23 cellular contexts compared by ENCODE assay signal in the genomic region with DNA sequence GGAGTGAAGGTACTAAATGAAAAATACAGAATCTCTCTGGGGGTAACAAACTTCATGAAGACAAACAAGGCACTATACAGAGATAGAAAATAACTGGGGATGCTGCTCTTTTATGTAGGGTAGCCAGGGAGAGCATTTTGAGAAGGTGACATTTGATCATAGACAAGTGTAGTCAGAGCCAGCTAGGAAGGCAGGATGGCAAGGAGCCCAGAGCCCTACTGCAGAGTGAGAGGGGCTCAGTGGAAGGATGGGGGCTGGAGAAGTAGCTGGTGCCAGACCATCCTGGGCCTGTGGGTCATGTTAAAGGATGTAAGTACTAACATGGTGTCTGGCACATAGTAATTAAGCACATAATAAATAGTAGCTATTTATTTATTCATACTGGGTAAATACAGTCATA.
A peak's percentile ranks its signal among the peaks of the same experiment; 100 is the strongest.
DNase-seq lines count a peak whose midpoint lies in the region; ATAC-seq lines count a peak whose summit lies in the region.
"Had no signal": no experiment of that assay in that cellular context is flagged by ENCODE, and none has a peak within 500 bp of the region (broad histone marks: within the 10 kb centered on the region; RNA-seq: fewer than 3 reads in every experiment).

No MANE protein-coding gene starts in this region.

- ATAC-seq in left ventricle myocardium superior (peak; percentile 91), GM19351 (IDR thresholded peaks at IDR 0.05; ENCODE audit: unreplicated experiment) (no peak), HG03442 (IDR thresholded peaks at IDR 0.05; ENCODE audit: unreplicated experiment) (no peak)

- intact Hi-C loops in left ventricle myocardium superior (cut with micrococcal nuclease) = no loop called here

- DNase-seq in G401 (ENCODE audit: low spot score) = peak; percentile 58
- DNase-seq in NCI-H446 (lab: John Stamatoyannopoulos, UW) = peak; percentile 74 to 80
- DNase-seq in cerebellar cortex (ENCODE audit: low spot score) = peak; percentile 38
- peak; percentile 69 for DNase-seq in left ventricle myocardium superior
- DNase-seq in NCI-H510A (lab: John Stamatoyannopoulos, UW) = no peak
- DNase-seq: BE2C, EL, GM23248, HCEC 1CT, Karpas-422, MV-4-11, NCI-H1417, NCI-H1694 treated with DMSO at 0.1 percent for 48 hours, NCI-H2081 treated with DMSO at 0.1 percent for 48 hours, NCI-H2227 treated with DMSO at 0.1 percent for 48 hours, NCI-H526, PC-9, RPMI8226, SIG-M5, SK-N-SH, T-helper 2 cell had no signal

- in situ Hi-C loops in G401 (cut with HindIII; ENCODE audit: low sequenced_read_pairs) = no loop called here
